19 cellular contexts compared by ENCODE assay signal in the genomic region with DNA sequence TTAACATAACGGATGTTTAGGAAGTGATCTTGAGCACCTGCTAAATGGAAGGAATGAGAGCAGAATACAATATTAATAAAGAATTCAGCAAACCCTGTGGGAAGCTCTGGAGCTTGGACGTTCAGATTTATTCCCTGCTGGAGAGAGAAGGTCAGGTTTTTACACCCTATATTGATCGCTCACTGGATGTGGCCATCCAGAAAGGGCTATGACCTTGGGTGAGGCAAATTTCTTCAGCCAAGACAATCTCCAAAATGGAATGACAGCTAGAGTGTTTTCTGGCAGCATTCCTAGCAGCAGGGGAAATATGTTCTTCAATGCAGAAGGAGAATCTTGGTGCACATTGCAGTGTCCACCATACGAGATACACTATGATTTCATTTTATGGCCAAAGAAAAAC.
DNase-seq lines count a peak whose midpoint lies in the region; ATAC-seq and TF ChIP-seq lines count a peak whose summit lies in the region.
"Had no signal": no experiment of that assay in that cellular context is flagged by ENCODE, and none has a peak within 500 bp of the region (broad histone marks: within the 10 kb centered on the region; RNA-seq: fewer than 3 reads in every experiment).

No MANE protein-coding gene starts in this region.

- no peaks in the 10 kb centered on the region for H4K20me1 ChIP-seq in neural progenitor cell (ENCODE audit: low read depth)

- WGBS in liver: 39% methylated on average over 4 of the region's 4 CpGs

- H3K4me1 ChIP-seq in liver (ENCODE audit: control insufficient read depth in 4 of 4, insufficient read depth in 4 of 4, low read length in 3 of 4) (peaks cover 3 to 36% (median 22%) of the 10 kb centered on the region in 4 donors), neural progenitor cell (no peaks in the 10 kb centered on the region)
- H3K4me1 ChIP-seq: HAP-1 had no signal

- H2AFZ ChIP-seq in neural progenitor cell (replicated peaks): no peak overlapping the region

- H3K27me3 ChIP-seq in liver (ENCODE audit: control insufficient read depth in 4 of 4, insufficient read depth in 4 of 4, low read length in 3 of 4) (no peaks in the 10 kb centered on the region), neural progenitor cell (no peaks in the 10 kb centered on the region)

- H3K27ac ChIP-seq in liver (ENCODE audit: low read depth in 1 of 2, low read length in 2 of 2) (peak overlapping the region; percentile 49 to 54), neural progenitor cell (no peak overlapping the region)
- H3K27ac ChIP-seq: A549 had no signal

- no peaks in the 10 kb centered on the region for H3K36me3 Mint-ChIP-seq in neural progenitor cell
- H3K36me3 Mint-ChIP-seq in osteocyte (ENCODE audit: unreplicated experiment): no peaks in the 10 kb centered on the region
- H3K36me3 Mint-ChIP-seq: CD4-positive, alpha-beta memory T cell had no signal

- ATAC-seq in GM18873 (IDR thresholded peaks at IDR 0.05; ENCODE audit: low FRiP score, unreplicated experiment): no peak
- no peak for ATAC-seq in HG03460 (IDR thresholded peaks at IDR 0.05; ENCODE audit: unreplicated experiment)
- ATAC-seq: A549, GM12878 had no signal

- H3K9me3 Mint-ChIP-seq in neural progenitor cell (no peaks in the 10 kb centered on the region), osteocyte (ENCODE audit: unreplicated experiment) (no peaks in the 10 kb centered on the region)
- H3K9me3 Mint-ChIP-seq: CD4-positive, alpha-beta memory T cell; HFFc6 had no signal

- H3K9ac ChIP-seq in liver (ENCODE audit: low read depth in 1 of 2, low read length in 2 of 2) (no peak overlapping the region), neural progenitor cell (no peak overlapping the region)

- H3K27ac Mint-ChIP-seq in neural progenitor cell (peak overlapping the region; percentile 26), osteocyte (ENCODE audit: unreplicated experiment) (no peak overlapping the region)
- H3K27ac Mint-ChIP-seq: CD4-positive, alpha-beta memory T cell; HFFc6 had no signal

- peaks cover 13% of the 10 kb centered on the region for H3K4me1 Mint-ChIP-seq in neural progenitor cell
- H3K4me1 Mint-ChIP-seq in osteocyte (ENCODE audit: unreplicated experiment): peaks cover 27% of the 10 kb centered on the region
- H3K4me1 Mint-ChIP-seq: CD4-positive, alpha-beta memory T cell had no signal

- H3K4me2 ChIP-seq in neural progenitor cell: no peak overlapping the region
- H3K4me2 ChIP-seq: A549 had no signal

- peak; percentile 46 for TF ChIP-seq CTCF in liver (IDR thresholded peaks at IDR 0.05; ENCODE audit: low read depth, low read length, missing input control)
- TF ChIP-seq CTCF in neural progenitor cell (IDR thresholded peaks at IDR 0.05): no peak
- no peak for TF ChIP-seq CTCF in osteocyte (IDR thresholded peaks at IDR 0.05)

- H3K4me3 Mint-ChIP-seq in neural progenitor cell (no peak overlapping the region), osteocyte (ENCODE audit: unreplicated experiment) (no peak overlapping the region)
- H3K4me3 Mint-ChIP-seq: CD4-positive, alpha-beta memory T cell; HFFc6 had no signal

- peak; percentile 58 to 78 for TF ChIP-seq RAD21 in liver (IDR thresholded peaks at IDR 0.05)

- no peaks in the 10 kb centered on the region for H3K79me2 ChIP-seq in neural progenitor cell (ENCODE audit: low read depth)

- H3F3A ChIP-seq in neural progenitor cell (ENCODE audit: low read depth): no peaks in the 10 kb centered on the region

- H3K36me3 ChIP-seq in liver (ENCODE audit: control insufficient read depth in 4 of 4, insufficient read depth in 3 of 4, low read depth in 1 of 4, low read length in 3 of 4) (no peaks in the 10 kb centered on the region), neural progenitor cell (no peaks in the 10 kb centered on the region)
- H3K36me3 ChIP-seq: HAP-1 had no signal

- peaks cover 5% of the 10 kb centered on the region for H3K27me3 Mint-ChIP-seq in neural progenitor cell (ENCODE audit: insufficient read depth, low read depth)
- no peaks in the 10 kb centered on the region for H3K27me3 Mint-ChIP-seq in osteocyte (ENCODE audit: unreplicated experiment)

- H3K9me3 ChIP-seq in liver (ENCODE audit: control insufficient read depth in 4 of 4, low read length in 3 of 4) (no peaks in the 10 kb centered on the region), neural progenitor cell (ENCODE audit: low read depth) (no peaks in the 10 kb centered on the region)
- H3K9me3 ChIP-seq: A549, HAP-1 had no signal

- H3K4me3 ChIP-seq in liver (ENCODE audit: low read depth in 1 of 3, low read length in 3 of 3) (no peak overlapping the region), neural progenitor cell (no peak overlapping the region)
- H3K4me3 ChIP-seq: A549, GM12878, HAP-1 had no signal

- DNase-seq in HuH-7.5 (ENCODE audit: low spot score) (peak; percentile 13), neural progenitor cell (ENCODE audit: low spot score) (no peak), osteocyte (ENCODE audit: extremely low spot score, unreplicated experiment) (no peak)
- DNase-seq: 8988T; ACHN; C1 segment of cervical spinal cord; Calu3; CD4-positive, alpha-beta memory T cell; COR-L47; DMS53; DMS79 treated with DMSO at 0.1 percent for 48 hours; GOT3; HFFc6 had no signal

TF ChIP-seq in liver, 16 proteins besides CTCF, POLR2A, EP300 and RAD21:
- no peak for TF ChIP-seq GABPA (IDR thresholded peaks at IDR 0.05 in 1 of 2, conservative IDR thresholded peaks at IDR 0.05 in 1 of 2)
- TF ChIP-seq YY1 (IDR thresholded peaks at IDR 0.05): peak; percentile 57
- peak; percentile 80 to 86 for TF ChIP-seq RXRA (IDR thresholded peaks at IDR 0.05)
- TF ChIP-seq HNF4G (IDR thresholded peaks at IDR 0.05): peak; percentile 36
- TF ChIP-seq SP1 (IDR thresholded peaks at IDR 0.05): peak; percentile 49
- TF ChIP-seq NR2F2 (IDR thresholded peaks at IDR 0.05): no peak
- TF ChIP-seq HNF4A (conservative IDR thresholded peaks at IDR 0.05): peak; percentile 66 to 79
- TF ChIP-seq, protein P1, sequence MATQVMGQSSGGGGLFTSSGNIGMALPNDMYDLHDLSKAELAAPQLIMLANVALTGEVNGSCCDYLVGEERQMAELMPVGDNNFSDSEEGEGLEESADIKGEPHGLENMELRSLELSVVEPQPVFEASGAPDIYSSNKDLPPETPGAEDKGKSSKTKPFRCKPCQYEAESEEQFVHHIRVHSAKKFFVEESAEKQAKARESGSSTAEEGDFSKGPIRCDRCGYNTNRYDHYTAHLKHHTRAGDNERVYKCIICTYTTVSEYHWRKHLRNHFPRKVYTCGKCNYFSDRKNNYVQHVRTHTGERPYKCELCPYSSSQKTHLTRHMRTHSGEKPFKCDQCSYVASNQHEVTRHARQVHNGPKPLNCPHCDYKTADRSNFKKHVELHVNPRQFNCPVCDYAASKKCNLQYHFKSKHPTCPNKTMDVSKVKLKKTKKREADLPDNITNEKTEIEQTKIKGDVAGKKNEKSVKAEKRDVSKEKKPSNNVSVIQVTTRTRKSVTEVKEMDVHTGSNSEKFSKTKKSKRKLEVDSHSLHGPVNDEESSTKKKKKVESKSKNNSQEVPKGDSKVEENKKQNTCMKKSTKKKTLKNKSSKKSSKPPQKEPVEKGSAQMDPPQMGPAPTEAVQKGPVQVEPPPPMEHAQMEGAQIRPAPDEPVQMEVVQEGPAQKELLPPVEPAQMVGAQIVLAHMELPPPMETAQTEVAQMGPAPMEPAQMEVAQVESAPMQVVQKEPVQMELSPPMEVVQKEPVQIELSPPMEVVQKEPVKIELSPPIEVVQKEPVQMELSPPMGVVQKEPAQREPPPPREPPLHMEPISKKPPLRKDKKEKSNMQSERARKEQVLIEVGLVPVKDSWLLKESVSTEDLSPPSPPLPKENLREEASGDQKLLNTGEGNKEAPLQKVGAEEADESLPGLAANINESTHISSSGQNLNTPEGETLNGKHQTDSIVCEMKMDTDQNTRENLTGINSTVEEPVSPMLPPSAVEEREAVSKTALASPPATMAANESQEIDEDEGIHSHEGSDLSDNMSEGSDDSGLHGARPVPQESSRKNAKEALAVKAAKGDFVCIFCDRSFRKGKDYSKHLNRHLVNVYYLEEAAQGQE (IDR thresholded peaks at IDR 0.05): peak; percentile 21
